ENCODE assay signal across 2 cellular contexts in the genomic region with DNA sequence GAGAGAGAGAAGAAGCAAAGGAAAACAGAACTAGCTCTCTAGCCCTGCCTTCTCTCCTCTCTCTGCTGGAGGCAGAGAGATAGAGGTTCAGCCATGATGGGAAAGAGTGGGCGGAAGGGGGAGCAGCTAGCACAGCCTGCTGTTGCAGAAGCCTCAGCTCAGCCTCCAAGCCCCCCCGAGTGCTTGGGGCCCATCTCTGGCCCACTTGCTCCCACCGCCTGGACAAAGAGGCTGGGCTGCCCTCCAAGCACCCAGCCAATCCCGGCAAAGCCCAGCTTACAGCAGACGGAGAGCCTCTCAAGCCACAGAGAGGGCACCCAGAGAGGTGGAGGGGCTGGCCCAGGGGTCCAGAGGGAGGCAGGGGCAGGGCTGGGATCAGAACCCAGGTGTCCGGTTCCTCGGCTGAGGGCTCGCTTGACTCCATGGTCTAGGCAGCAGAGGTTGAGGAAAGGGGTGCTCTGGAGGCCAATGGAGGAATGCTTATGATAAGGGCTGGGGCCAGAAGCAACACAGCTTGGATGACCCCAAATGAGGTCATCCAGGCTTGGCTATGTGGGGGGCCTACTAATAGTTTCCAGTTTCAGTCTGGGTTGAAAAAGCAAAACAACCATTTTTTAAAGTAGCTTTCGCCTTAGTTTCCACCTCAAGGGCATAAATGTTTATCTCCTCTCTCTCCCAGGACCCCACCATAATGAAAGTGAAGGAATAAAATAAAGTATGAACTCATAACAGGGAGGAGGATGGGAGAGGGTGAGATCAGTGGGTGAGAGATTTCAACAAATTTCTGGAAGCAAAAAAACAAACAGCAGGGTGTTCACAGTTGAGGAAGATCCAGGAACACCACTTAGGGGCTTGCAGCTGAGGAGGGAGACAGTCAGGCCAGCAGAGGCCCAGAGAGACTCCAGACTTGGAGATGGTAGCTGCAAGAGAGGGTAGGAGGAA.
TF ChIP-seq lines count a peak whose summit lies in the region.

No MANE protein-coding gene starts in this region.

TF ChIP-seq in liver, 16 proteins besides CTCF, POLR2A, EP300 and RAD21:
- no peak for TF ChIP-seq TAF1 (conservative IDR thresholded peaks at IDR 0.05)
- peak; percentile 11 for TF ChIP-seq NR2F2 (IDR thresholded peaks at IDR 0.05)

TF ChIP-seq in HepG2, 621 proteins besides CTCF, POLR2A, EP300 and RAD21:
- TF ChIP-seq RNF219 (CRISPR knock-in tag; IDR thresholded peaks at IDR 0.05) (no peak), MIER3 (CRISPR knock-in tag; IDR thresholded peaks at IDR 0.05; ENCODE audit: borderline replicate concordance) (no peak), TOPORS (CRISPR knock-in tag; IDR thresholded peaks at IDR 0.05) (no peak), KDM6A (CRISPR knock-in tag; IDR thresholded peaks at IDR 0.05; ENCODE audit: low read depth) (no peak), ZNF501 (CRISPR knock-in tag; IDR thresholded peaks at IDR 0.05) (no peak), ZNF577 (CRISPR knock-in tag; IDR thresholded peaks at IDR 0.05; ENCODE audit: borderline replicate concordance, low read depth) (no peak), NKX3-1 (CRISPR knock-in tag; IDR thresholded peaks at IDR 0.05) (no peak), PRDM10 (CRISPR knock-in tag; IDR thresholded peaks at IDR 0.05; ENCODE audit: low read depth) (no peak), RBAK (CRISPR knock-in tag; IDR thresholded peaks at IDR 0.05) (no peak), ZNF83 (CRISPR knock-in tag; IDR thresholded peaks at IDR 0.05; ENCODE audit: borderline replicate concordance) (no peak), ZNF34 (CRISPR knock-in tag; IDR thresholded peaks at IDR 0.05; ENCODE audit: borderline replicate concordance) (no peak), ZFYVE20 (CRISPR knock-in tag; IDR thresholded peaks at IDR 0.05; ENCODE audit: borderline replicate concordance, low read depth) (no peak), ZNF230 (CRISPR knock-in tag; IDR thresholded peaks at IDR 0.05) (no peak), ZNF251 (CRISPR knock-in tag; IDR thresholded peaks at IDR 0.05) (no peak), ZNF556 (CRISPR knock-in tag; IDR thresholded peaks at IDR 0.05; ENCODE audit: borderline replicate concordance) (no peak), JDP2 (CRISPR knock-in tag; IDR thresholded peaks at IDR 0.05; ENCODE audit: borderline replicate concordance) (no peak)
- TF ChIP-seq, protein P1, sequence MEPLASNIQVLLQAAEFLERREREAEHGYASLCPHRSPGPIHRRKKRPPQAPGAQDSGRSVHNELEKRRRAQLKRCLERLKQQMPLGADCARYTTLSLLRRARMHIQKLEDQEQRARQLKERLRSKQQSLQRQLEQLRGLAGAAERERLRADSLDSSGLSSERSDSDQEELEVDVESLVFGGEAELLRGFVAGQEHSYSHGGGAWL (CRISPR knock-in tag; IDR thresholded peaks at IDR 0.05) = no peak
- TF ChIP-seq, protein P2, sequence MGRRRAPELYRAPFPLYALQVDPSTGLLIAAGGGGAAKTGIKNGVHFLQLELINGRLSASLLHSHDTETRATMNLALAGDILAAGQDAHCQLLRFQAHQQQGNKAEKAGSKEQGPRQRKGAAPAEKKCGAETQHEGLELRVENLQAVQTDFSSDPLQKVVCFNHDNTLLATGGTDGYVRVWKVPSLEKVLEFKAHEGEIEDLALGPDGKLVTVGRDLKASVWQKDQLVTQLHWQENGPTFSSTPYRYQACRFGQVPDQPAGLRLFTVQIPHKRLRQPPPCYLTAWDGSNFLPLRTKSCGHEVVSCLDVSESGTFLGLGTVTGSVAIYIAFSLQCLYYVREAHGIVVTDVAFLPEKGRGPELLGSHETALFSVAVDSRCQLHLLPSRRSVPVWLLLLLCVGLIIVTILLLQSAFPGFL (CRISPR knock-in tag; IDR thresholded peaks at IDR 0.05) = no peak
- TF ChIP-seq, protein P3, sequence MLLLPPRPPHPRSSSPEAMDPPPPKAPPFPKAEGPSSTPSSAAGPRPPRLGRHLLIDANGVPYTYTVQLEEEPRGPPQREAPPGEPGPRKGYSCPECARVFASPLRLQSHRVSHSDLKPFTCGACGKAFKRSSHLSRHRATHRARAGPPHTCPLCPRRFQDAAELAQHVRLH (CRISPR knock-in tag; IDR thresholded peaks at IDR 0.05; ENCODE audit: borderline replicate concordance, low read depth) = no peak
